1 cellular context compared by ENCODE assay signal in genomic region chr14:32081901-32082300, GRCh38.
A peak's percentile ranks its signal among the peaks of the same experiment; 100 is the strongest.
TF ChIP-seq lines count a peak whose summit lies in the region.

No MANE protein-coding gene starts in this region.

TF ChIP-seq in HepG2, 621 proteins besides CTCF, POLR2A, EP300 and RAD21:
- TF ChIP-seq MTA3 (CRISPR knock-in tag; IDR thresholded peaks at IDR 0.05), result no peak
- TF ChIP-seq ZBTB7B (CRISPR knock-in tag; IDR thresholded peaks at IDR 0.05), result no peak
- TF ChIP-seq ZBTB43 (CRISPR knock-in tag; conservative IDR thresholded peaks at IDR 0.05), result no peak
- no peak for TF ChIP-seq CENPX (CRISPR knock-in tag; IDR thresholded peaks at IDR 0.05)
- no peak for TF ChIP-seq ZBTB46 (CRISPR knock-in tag; IDR thresholded peaks at IDR 0.05; ENCODE audit: borderline replicate concordance)
- TF ChIP-seq SNAI1 (CRISPR knock-in tag; IDR thresholded peaks at IDR 0.05; ENCODE audit: borderline replicate concordance), result peak; percentile 39; the same call in 1 of the 2 replicates
- TF ChIP-seq THAP8 (CRISPR knock-in tag; IDR thresholded peaks at IDR 0.05; ENCODE audit: borderline replicate concordance), result no peak
